ENCODE assay signal across 1 cellular context in the genomic region with DNA sequence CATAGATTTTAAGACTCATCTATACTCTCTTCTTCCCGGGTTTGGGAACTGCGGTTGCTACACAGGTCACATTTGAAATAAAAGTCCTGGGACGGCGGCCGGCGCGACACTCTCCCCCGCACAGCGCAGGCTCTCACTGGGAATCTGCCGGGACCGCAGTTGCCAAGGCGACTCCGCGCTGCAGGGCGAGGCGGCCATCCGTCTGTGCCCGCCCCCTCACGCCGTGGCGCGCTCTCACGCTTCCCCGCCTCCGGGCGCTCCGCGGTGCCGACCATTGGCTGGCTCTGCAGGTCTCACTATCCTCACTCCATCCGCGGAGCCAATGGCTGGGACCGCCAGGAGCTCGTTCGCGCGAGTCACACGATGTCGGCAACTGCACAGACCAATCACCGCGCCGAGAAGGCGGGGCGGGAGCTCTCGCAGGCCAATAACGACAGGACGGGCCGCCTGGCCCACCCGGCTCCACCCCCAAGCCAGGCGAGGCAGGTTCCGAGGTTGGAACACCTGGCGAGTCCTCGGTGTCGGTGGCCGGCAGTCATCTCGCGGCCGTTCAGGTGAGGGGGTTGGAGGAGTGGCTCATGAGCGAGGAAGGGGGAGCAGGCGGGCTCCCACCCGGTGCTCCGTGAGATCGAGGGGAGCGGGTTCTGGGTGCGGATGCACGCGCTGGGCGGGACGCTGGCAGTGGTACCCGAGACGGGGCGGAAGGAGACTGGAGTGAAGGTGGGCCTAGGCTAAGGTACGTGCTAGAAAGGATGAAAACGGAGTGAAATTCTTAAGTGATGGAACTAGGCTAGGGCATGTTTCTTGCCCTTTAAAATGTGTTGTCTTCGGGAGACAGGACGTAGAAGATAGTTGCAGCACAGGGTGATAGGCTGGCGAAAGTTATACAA.
A peak's percentile ranks its signal among the peaks of the same experiment; 100 is the strongest.
TF ChIP-seq lines count a peak whose summit lies in the region.

TSS of gene MSMO1 (plus strand) at position 459 of the 890 bp plus-strand sequence. CDS start 5,702 bp downstream, outside the sequence.

TF ChIP-seq in K562, 482 proteins besides CTCF, POLR2A, EP300 and RAD21 (continued from another document):
- TF ChIP-seq, protein P1, sequence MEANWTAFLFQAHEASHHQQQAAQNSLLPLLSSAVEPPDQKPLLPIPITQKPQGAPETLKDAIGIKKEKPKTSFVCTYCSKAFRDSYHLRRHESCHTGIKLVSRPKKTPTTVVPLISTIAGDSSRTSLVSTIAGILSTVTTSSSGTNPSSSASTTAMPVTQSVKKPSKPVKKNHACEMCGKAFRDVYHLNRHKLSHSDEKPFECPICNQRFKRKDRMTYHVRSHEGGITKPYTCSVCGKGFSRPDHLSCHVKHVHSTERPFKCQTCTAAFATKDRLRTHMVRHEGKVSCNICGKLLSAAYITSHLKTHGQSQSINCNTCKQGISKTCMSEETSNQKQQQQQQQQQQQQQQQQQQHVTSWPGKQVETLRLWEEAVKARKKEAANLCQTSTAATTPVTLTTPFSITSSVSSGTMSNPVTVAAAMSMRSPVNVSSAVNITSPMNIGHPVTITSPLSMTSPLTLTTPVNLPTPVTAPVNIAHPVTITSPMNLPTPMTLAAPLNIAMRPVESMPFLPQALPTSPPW (CRISPR knock-in tag; IDR thresholded peaks at IDR 0.05) = peak; percentile 71
- TF ChIP-seq ELF1 (tag; IDR thresholded peaks at IDR 0.05) (no peak), STAG1 (CRISPR knock-in tag; IDR thresholded peaks at IDR 0.05; ENCODE audit: borderline replicate concordance) (no peak), ZNF586 (CRISPR knock-in tag; conservative IDR thresholded peaks at IDR 0.05) (no peak), CREB3L1 (IDR thresholded peaks at IDR 0.05; ENCODE audit: borderline replicate concordance, low read depth) (no peak; the same call in 1 of the 2 replicates), TCF3 (CRISPR knock-in tag; IDR thresholded peaks at IDR 0.05) (no peak), PTTG1 (tag; IDR thresholded peaks at IDR 0.05; ENCODE audit: low read depth) (no peak), ERF (CRISPR knock-in tag; IDR thresholded peaks at IDR 0.05) (no peak), ZNF57 (CRISPR knock-in tag; IDR thresholded peaks at IDR 0.05) (no peak), ZBTB1 (CRISPR knock-in tag; IDR thresholded peaks at IDR 0.05; ENCODE audit: borderline replicate concordance, low read depth) (no peak), PRMT5 (CRISPR knock-in tag; IDR thresholded peaks at IDR 0.05) (no peak), RCOR1 (IDR thresholded peaks at IDR 0.05; ENCODE audit: borderline replicate concordance in 1 of 2, low read depth in 2 of 2, low read length in 2 of 2) (peak in 1 of 2 experiments; percentile 56; a peak in 1 of 4 replicates), JUN (IDR thresholded peaks at IDR 0.05; ENCODE audit: borderline replicate concordance, low read depth, low read length) (0 out of 2 replicates have a peak, but pooled peaks have one; percentile 25), JUN (CRISPR knock-in tag; IDR thresholded peaks at IDR 0.05; ENCODE audit: borderline replicate concordance) (no peak), KLF10 (CRISPR knock-in tag; IDR thresholded peaks at IDR 0.05) (no peak), MCM7 (IDR thresholded peaks at IDR 0.05) (no peak), MYNN (IDR thresholded peaks at IDR 0.05) (peak; percentile 100), MYNN (CRISPR knock-in tag; IDR thresholded peaks at IDR 0.05) (peak; percentile 92), SNRNP70 (optimal IDR thresholded peaks at IDR 0.05; ENCODE audit: low read depth, low read length) (no peak), HIVEP1 (CRISPR knock-in tag; IDR thresholded peaks at IDR 0.05) (no peak), HNRNPK (IDR thresholded peaks at IDR 0.05; ENCODE audit: low read depth, low read length, poor library complexity, severe bottlenecking) (peak; percentile 99), LCOR (CRISPR knock-in tag; IDR thresholded peaks at IDR 0.05) (no peak), PKNOX1 (IDR thresholded peaks at IDR 0.05) (peak; percentile 98), ARID3A (IDR thresholded peaks at IDR 0.05; ENCODE audit: borderline replicate concordance, low read depth, low read length) (no peak), ASH1L (IDR thresholded peaks at IDR 0.05; ENCODE audit: borderline replicate concordance, low read depth, partially characterized antibody) (peak; percentile 97), IFI16 (CRISPR knock-in tag; IDR thresholded peaks at IDR 0.05) (no peak), POLR2AphosphoS5 (IDR thresholded peaks at IDR 0.05; ENCODE audit: control insufficient read depth, insufficient read depth, low read depth, low read length) (peak; percentile 58; the same call in 1 of the 2 replicates), KLF6 (CRISPR knock-in tag; IDR thresholded peaks at IDR 0.05; ENCODE audit: borderline replicate concordance) (no peak), NFIX (CRISPR knock-in tag; IDR thresholded peaks at IDR 0.05; ENCODE audit: low read depth) (no peak), ZC3H4 (CRISPR knock-in tag; IDR thresholded peaks at IDR 0.05; ENCODE audit: borderline replicate concordance) (no peak), USF1 (CRISPR knock-in tag; IDR thresholded peaks at IDR 0.05) (peak; percentile 26; the same call in 1 of the 2 replicates), RFX1 (IDR thresholded peaks at IDR 0.05) (peak; percentile 98), ILF3 (IDR thresholded peaks at IDR 0.05; ENCODE audit: borderline replicate concordance) (no peak), EZH2 (IDR thresholded peaks at IDR 0.05; ENCODE audit: borderline replicate concordance, low read depth, low read length) (no peak), DIDO1 (tag; IDR thresholded peaks at IDR 0.05; ENCODE audit: low read depth) (no peak), ZNF79 (CRISPR knock-in tag; IDR thresholded peaks at IDR 0.05; ENCODE audit: low read depth) (no peak), ZNF717 (CRISPR knock-in tag; IDR thresholded peaks at IDR 0.05) (no peak)
- TF ChIP-seq, protein P2, sequence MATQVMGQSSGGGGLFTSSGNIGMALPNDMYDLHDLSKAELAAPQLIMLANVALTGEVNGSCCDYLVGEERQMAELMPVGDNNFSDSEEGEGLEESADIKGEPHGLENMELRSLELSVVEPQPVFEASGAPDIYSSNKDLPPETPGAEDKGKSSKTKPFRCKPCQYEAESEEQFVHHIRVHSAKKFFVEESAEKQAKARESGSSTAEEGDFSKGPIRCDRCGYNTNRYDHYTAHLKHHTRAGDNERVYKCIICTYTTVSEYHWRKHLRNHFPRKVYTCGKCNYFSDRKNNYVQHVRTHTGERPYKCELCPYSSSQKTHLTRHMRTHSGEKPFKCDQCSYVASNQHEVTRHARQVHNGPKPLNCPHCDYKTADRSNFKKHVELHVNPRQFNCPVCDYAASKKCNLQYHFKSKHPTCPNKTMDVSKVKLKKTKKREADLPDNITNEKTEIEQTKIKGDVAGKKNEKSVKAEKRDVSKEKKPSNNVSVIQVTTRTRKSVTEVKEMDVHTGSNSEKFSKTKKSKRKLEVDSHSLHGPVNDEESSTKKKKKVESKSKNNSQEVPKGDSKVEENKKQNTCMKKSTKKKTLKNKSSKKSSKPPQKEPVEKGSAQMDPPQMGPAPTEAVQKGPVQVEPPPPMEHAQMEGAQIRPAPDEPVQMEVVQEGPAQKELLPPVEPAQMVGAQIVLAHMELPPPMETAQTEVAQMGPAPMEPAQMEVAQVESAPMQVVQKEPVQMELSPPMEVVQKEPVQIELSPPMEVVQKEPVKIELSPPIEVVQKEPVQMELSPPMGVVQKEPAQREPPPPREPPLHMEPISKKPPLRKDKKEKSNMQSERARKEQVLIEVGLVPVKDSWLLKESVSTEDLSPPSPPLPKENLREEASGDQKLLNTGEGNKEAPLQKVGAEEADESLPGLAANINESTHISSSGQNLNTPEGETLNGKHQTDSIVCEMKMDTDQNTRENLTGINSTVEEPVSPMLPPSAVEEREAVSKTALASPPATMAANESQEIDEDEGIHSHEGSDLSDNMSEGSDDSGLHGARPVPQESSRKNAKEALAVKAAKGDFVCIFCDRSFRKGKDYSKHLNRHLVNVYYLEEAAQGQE (CRISPR knock-in tag; IDR thresholded peaks at IDR 0.05; ENCODE audit: low read depth) = no peak
- TF ChIP-seq, protein P3, sequence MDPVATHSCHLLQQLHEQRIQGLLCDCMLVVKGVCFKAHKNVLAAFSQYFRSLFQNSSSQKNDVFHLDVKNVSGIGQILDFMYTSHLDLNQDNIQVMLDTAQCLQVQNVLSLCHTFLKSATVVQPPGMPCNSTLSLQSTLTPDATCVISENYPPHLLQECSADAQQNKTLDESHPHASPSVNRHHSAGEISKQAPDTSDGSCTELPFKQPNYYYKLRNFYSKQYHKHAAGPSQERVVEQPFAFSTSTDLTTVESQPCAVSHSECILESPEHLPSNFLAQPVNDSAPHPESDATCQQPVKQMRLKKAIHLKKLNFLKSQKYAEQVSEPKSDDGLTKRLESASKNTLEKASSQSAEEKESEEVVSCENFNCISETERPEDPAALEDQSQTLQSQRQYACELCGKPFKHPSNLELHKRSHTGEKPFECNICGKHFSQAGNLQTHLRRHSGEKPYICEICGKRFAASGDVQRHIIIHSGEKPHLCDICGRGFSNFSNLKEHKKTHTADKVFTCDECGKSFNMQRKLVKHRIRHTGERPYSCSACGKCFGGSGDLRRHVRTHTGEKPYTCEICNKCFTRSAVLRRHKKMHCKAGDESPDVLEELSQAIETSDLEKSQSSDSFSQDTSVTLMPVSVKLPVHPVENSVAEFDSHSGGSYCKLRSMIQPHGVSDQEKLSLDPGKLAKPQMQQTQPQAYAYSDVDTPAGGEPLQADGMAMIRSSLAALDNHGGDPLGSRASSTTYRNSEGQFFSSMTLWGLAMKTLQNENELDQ (CRISPR knock-in tag; IDR thresholded peaks at IDR 0.05; ENCODE audit: borderline replicate concordance) = no peak
